Comparison of ENCODE assay signal across 9 cellular contexts in the genomic region with DNA sequence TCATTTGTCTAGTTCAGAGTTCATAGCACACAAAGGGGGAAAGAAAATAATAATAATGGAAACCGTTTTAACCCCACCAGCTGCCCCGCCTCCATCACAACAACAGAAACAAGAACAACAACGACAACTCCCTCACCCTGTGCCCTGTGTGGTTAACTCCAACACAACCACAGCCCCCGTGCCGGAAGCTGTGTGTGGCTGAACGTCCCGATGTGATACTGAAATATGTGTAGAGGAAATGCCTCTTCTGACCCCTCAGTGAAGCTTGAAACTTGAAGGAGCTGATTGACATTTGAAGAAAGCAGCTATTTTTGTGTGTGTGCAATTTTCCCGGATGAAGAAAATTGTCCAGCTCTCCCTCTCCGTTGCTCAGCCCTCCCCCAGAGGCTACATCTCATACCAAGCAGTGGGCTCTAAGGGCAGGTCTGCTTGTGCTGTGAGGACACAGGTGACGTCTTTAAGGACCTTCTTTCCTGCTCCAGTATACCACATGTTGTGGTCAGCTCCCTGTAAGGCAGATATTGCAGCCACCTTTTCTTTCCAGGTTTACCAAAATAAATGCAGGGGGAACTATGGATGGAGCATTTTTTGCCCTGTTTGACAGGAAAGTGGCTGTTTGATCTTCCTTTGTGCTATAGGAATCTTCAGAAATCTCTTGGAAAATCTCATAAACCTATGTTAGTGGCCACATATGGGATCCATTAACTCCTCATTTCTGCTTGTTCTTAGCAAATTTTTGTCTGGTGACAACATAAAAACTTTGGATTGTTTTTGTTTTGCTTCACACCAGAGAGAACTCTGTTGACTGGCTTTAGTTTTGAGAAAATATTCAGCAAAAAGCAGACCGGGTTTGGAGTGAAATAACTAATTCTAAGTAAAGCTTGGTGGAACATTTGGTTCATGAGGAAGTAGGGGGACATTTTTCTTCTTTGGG.
A peak's percentile ranks its signal among the peaks of the same experiment; 100 is the strongest.
DNase-seq lines count a peak whose midpoint lies in the region; ATAC-seq and TF ChIP-seq lines count a peak whose summit lies in the region.
"Had no signal": no experiment of that assay in that cellular context is flagged by ENCODE, and none has a peak within 500 bp of the region (broad histone marks: within the 10 kb centered on the region; RNA-seq: fewer than 3 reads in every experiment).

No MANE protein-coding gene starts in this region.

- H3K4me1 ChIP-seq in OCI-LY7 (ENCODE audit: insufficient read depth, low read length, poor library complexity, severe bottlenecking) = peaks cover 14% of the 10 kb centered on the region

- DNase-seq in GM04503 (ENCODE audit: low read depth) = peak; percentile 41
- DNase-seq in HFF-Myc (ENCODE audit: extremely low read depth, low read depth) = peak; percentile 37
- peak; percentile 50 for DNase-seq in OCI-LY7 (ENCODE audit: low spot score)
- peak; percentile 66 for DNase-seq in activated naive CD4-positive, alpha-beta T cell treated with Interleukin-2 at 50 U/mL for 16 hours
- peak; percentile 53 for DNase-seq in natural killer cell
- DNase-seq in type B pancreatic cell (ENCODE audit: extremely low spot score, unreplicated experiment) = no peak
- DNase-seq in substantia nigra (lab: John Stamatoyannopoulos, UW) = no peak
- DNase-seq in GF-D8 (lab: John Stamatoyannopoulos, UW) = no peak

- H3K9me3 Mint-ChIP-seq in natural killer cell (no peaks in the 10 kb centered on the region), type B pancreatic cell (no peaks in the 10 kb centered on the region)

- H3K27me3 Mint-ChIP-seq in natural killer cell (ENCODE audit: low read depth in 2 of 2) (peaks cover 33 to 61% of the 10 kb centered on the region in 2 donors), type B pancreatic cell (peaks cover 3% of the 10 kb centered on the region)

- no peak for TF ChIP-seq CTCF in HFF-Myc (IDR thresholded peaks at IDR 0.05; ENCODE audit: low read depth, low read length, missing control alignments)
- no peak for TF ChIP-seq CTCF in OCI-LY7 (conservative IDR thresholded peaks at IDR 0.05; ENCODE audit: low read length)
- TF ChIP-seq CTCF in natural killer cell (IDR thresholded peaks at IDR 0.05) = no peak
- no peak for TF ChIP-seq CTCF in type B pancreatic cell (conservative IDR thresholded peaks at IDR 0.05)

- peak overlapping the region; percentile 27 to 85 for H3K27ac Mint-ChIP-seq in natural killer cell
- peak overlapping the region; percentile 89 for H3K27ac Mint-ChIP-seq in type B pancreatic cell

- BruUV-seq in OCI-LY7 (replicated peaks; lab: Mats Ljungman, UMichigan) = no TSS peak

- CTCF ChIA-PET in OCI-LY7 (lab: Charles Lee; ENCODE audit: unreplicated experiment) = no interaction called here

- H2AFZ ChIP-seq in OCI-LY7 (ENCODE audit: low read length) = peak overlapping the region; percentile 75

- POLR2A ChIA-PET in OCI-LY7 (lab: Charles Lee) = interaction anchor here (0.6 kb wide), 1 partner anchor 1006 kb away, joined by 4 read pairs; no protein-coding TSS in a partner anchor

- peak overlapping the region; percentile 34 for H3K4me2 ChIP-seq in OCI-LY7 (ENCODE audit: low read length)

- H3K36me3 ChIP-seq in OCI-LY7 (ENCODE audit: insufficient read depth, low read length) = no peaks in the 10 kb centered on the region

- no peaks in the 10 kb centered on the region for H3K9me3 ChIP-seq in OCI-LY7 (ENCODE audit: low read length)

- peak overlapping the region; percentile 82 for H3K4me3 Mint-ChIP-seq in natural killer cell
- peak overlapping the region; percentile 67 for H3K4me3 Mint-ChIP-seq in type B pancreatic cell

- H3K9me2 ChIP-seq in OCI-LY7 (ENCODE audit: insufficient read depth, low read length) = no peaks in the 10 kb centered on the region

- H4K20me1 ChIP-seq in OCI-LY7 (ENCODE audit: insufficient read depth, low read length) = no peaks in the 10 kb centered on the region

- peak; percentile 70 to 82 (median 76) for ATAC-seq in natural killer cell

- no peaks in the 10 kb centered on the region for H3K79me2 ChIP-seq in OCI-LY7 (ENCODE audit: insufficient read depth, low read depth, low read length)

- H3K4me3 ChIP-seq in HFF-Myc (replicated peaks; ENCODE audit: low read depth, low read length) (no peak overlapping the region), OCI-LY7 (ENCODE audit: low read depth, low read length, poor library complexity, severe bottlenecking) (peak overlapping the region; percentile 9)

- H3K27ac ChIP-seq in OCI-LY7 (ENCODE audit: low read depth, low read length, poor library complexity, severe bottlenecking) (no peak overlapping the region), substantia nigra (ENCODE audit: low read depth, low read length, poor library complexity, severe bottlenecking) (no peak overlapping the region)
- H3K27ac ChIP-seq: HL-60 had no signal

- H3K4me1 Mint-ChIP-seq in natural killer cell (peaks cover 38 to 52% of the 10 kb centered on the region in 2 donors), type B pancreatic cell (ENCODE audit: unreplicated experiment) (peaks cover 72% of the 10 kb centered on the region)

- H3K36me3 Mint-ChIP-seq in natural killer cell (no peaks in the 10 kb centered on the region), type B pancreatic cell (no peaks in the 10 kb centered on the region)

- intact Hi-C loops in OCI-LY7 (cut with micrococcal nuclease; ENCODE audit: unreplicated experiment) = no loop called here
- intact Hi-C loops in natural killer cell (cut with micrococcal nuclease) = no loop called here

Comparison
In these comparisons a context has a peak if more than half of its experiments do, and no peak if none do; other contexts are left out.
1. DNase-seq: peak in GM04503 (single experiment), HFF-Myc (single experiment), OCI-LY7 (single experiment), activated naive CD4-positive, alpha-beta T cell treated with Interleukin-2 at 50 U/mL for 16 hours (single experiment) and natural killer cell (single experiment); none in type B pancreatic cell (single experiment), substantia nigra (0 of 49) and GF-D8 (single experiment).